8 cellular contexts compared by ENCODE assay signal in genomic region chr5:180801596-180802324, GRCh38. TPM values are rescaled to one million over a fixed set of nuclear protein-coding genes. Genes with fewer than 3 reads are reported as not detected.
DNase-seq lines count a peak whose midpoint lies in the region; ATAC-seq and TF ChIP-seq lines count a peak whose summit lies in the region.

No MANE protein-coding gene starts in this region.

- no peak for TF ChIP-seq CTCF in activated B cell treated with CpG ODN at 0.5 μM for 24 hours (IDR thresholded peaks at IDR 0.05)
- no peak for TF ChIP-seq CTCF in heart right ventricle (IDR thresholded peaks at IDR 0.05)
- TF ChIP-seq CTCF in gastrocnemius medialis (IDR thresholded peaks at IDR 0.05 in 4 of 5, conservative IDR thresholded peaks at IDR 0.05 in 1 of 5): no peak

- WGBS in heart right ventricle, 2 donors: 9 to 13% methylated on average over 15 of the region's 15 CpGs

- H3K4me1 ChIP-seq in heart right ventricle (peaks cover 20 to 93% (median 89%) of the 10 kb centered on the region in 9 donors), gastrocnemius medialis (peaks cover 83 to 92% of the 10 kb centered on the region in 2 donors)

- H3K27ac Mint-ChIP-seq in activated B cell treated with CpG ODN at 0.5 μM for 24 hours: peak overlapping the region; percentile 81

- H3K36me3 Mint-ChIP-seq in activated B cell treated with CpG ODN at 0.5 μM for 24 hours (ENCODE audit: low read depth): peaks cover 34% of the 10 kb centered on the region

- peak overlapping the region; percentile 98 to 100 (median 99) for H3K27ac ChIP-seq in heart right ventricle
- peak overlapping the region; percentile 94 to 100 (median 100) for H3K27ac ChIP-seq in gastrocnemius medialis

- in situ Hi-C loops in gastrocnemius medialis (cut with MboI; ENCODE audit: low sequenced_read_pairs in 4 of 4): no loop called here

- H3K27me3 ChIP-seq in heart right ventricle (no peaks in the 10 kb centered on the region), gastrocnemius medialis (no peaks in the 10 kb centered on the region)

- no peaks in the 10 kb centered on the region for H3K9me3 ChIP-seq in heart right ventricle
- no peaks in the 10 kb centered on the region for H3K9me3 ChIP-seq in gastrocnemius medialis

- DNase-seq in activated B cell treated with CpG ODN at 0.5 μM for 24 hours (no peak), heart right ventricle (no peak), gastrocnemius medialis (no peak), NCI-H524 treated with DMSO at 0.1 percent for 48 hours (lab: John Stamatoyannopoulos, UW) (no peak), inferior parietal cortex (ENCODE audit: extremely low spot score) (no peak)

- H3K4me3 ChIP-seq in heart right ventricle: peak overlapping the region; percentile 69 to 100 (median 99)
- peak overlapping the region; percentile 96 to 99 (median 96) for H3K4me3 ChIP-seq in gastrocnemius medialis

- H3K27me3 Mint-ChIP-seq in activated B cell treated with CpG ODN at 0.5 μM for 24 hours: no peaks in the 10 kb centered on the region

- no peak for TF ChIP-seq POLR2A in gastrocnemius medialis (IDR thresholded peaks at IDR 0.05)

- CTCF ChIA-PET in activated B cell treated with CpG ODN at 0.5 μM for 24 hours (lab: Charles Lee): interaction anchor here (1.8 to 2.3 kb wide), 2 partner anchors 17 to 67 kb away, joined by 5 to 8 read pairs; no protein-coding TSS in a partner anchor

- H3K36me3 ChIP-seq in heart right ventricle: peaks cover 0 to 47% (median 0%) of the 10 kb centered on the region in 9 donors
- H3K36me3 ChIP-seq in gastrocnemius medialis: no peaks in the 10 kb centered on the region

- POLR2A ChIA-PET in activated B cell treated with CpG ODN at 0.5 μM for 24 hours (lab: Charles Lee): interaction anchor here (0.6 to 4.9 kb wide), 6 partner anchors 8 to 448 kb away, joined by 4 to 84 read pairs (median 8); partner anchors contain the start of gene ZFP62

- H3K4me1 Mint-ChIP-seq in activated B cell treated with CpG ODN at 0.5 μM for 24 hours: peaks cover 82% of the 10 kb centered on the region

- ATAC-seq in GM21390 (IDR thresholded peaks at IDR 0.05; ENCODE audit: unreplicated experiment) (peak; percentile 0), activated B cell treated with CpG ODN at 0.5 μM for 24 hours (ENCODE audit: low read depth) (no peak), heart right ventricle (peak in 7 of 8 donors; percentile 1 to 28 (median 8)), gastrocnemius medialis (peak; percentile 3 to 15), HG03280 (IDR thresholded peaks at IDR 0.05; ENCODE audit: unreplicated experiment) (no peak), GM18873 (IDR thresholded peaks at IDR 0.05; ENCODE audit: low FRiP score, unreplicated experiment) (no peak)

- H3K9me3 Mint-ChIP-seq in activated B cell treated with CpG ODN at 0.5 μM for 24 hours: no peaks in the 10 kb centered on the region

- H3K4me3 Mint-ChIP-seq in activated B cell treated with CpG ODN at 0.5 μM for 24 hours: peak overlapping the region; percentile 84

- intact Hi-C loops in activated B cell treated with CpG ODN at 0.5 μM for 24 hours (cut with micrococcal nuclease): loop anchor here (1.0 to 10.0 kb wide), 11 partner anchors 9 to 1067 kb away; partner anchors contain the start of genes MAML1, MAPK9, TRIM41 and TRIM52
- intact Hi-C loops in heart right ventricle (cut with DNase I): loop anchor here in 5 of 10 donors (2.0 to 10.0 kb wide), 6 partner anchors 59 to 383 kb away; partner anchors contain the start of genes ZFP62 (in 3 of the 5) and BTNL9 (in 1 of the 5)
- intact Hi-C loops in gastrocnemius medialis (cut with DNase I; ENCODE audit: low total_unique reads): loop anchor here (1.0 to 5.0 kb wide), 4 partner anchors 9 to 446 kb away; partner anchors contain the start of gene ZFP62

RNA-seq across cellular contexts. Expression of gene MGAT1, which starts 0.8 kb away (rescaled TPM):
- total RNA-seq in activated B cell treated with CpG ODN at 0.5 μM for 24 hours (66.9 and 74.5 TPM in 2 replicates), heart right ventricle (100 to 1,000 TPM in 2 of 10 donors, 10 to 100 TPM in 8; 50.1 to 118 (median 59.7) TPM), gastrocnemius medialis (100 to 1,000 TPM; 100 to 138 (median 115) TPM)
- polyA plus RNA-seq in heart right ventricle: 100 to 1,000 TPM in 1 of 2 donors, 10 to 100 TPM in 1; 71.7 to 127 TPM

RNA-seq across cellular contexts. Expression of gene ZFP62, which starts 59.3 kb away (rescaled TPM):
- 43.7 and 45.6 TPM in 2 replicates for total RNA-seq in activated B cell treated with CpG ODN at 0.5 μM for 24 hours
- 10 to 100 TPM; 11.3 to 17.6 (median 13.6) TPM for total RNA-seq in heart right ventricle
- polyA plus RNA-seq in heart right ventricle: 10 to 100 TPM in 1 of 2 donors, 1 to 10 TPM in 1; 6.4 to 24.9 TPM
- total RNA-seq in gastrocnemius medialis: 10 to 100 TPM in 2 of 4 donors, 1 to 10 TPM in 2; 8.9 to 14.7 (median 10.2) TPM

Comparison
In these comparisons a context has a peak if more than half of its experiments do, and no peak if none do; other contexts are left out.
1. ATAC-seq: peak in GM21390 (single experiment), heart right ventricle (7 of 8) and gastrocnemius medialis (2 of 2); none in activated B cell treated with CpG ODN at 0.5 μM for 24 hours (single experiment), HG03280 (single experiment) and GM18873 (single experiment).